19 cellular contexts compared by ENCODE assay signal in the genomic region with DNA sequence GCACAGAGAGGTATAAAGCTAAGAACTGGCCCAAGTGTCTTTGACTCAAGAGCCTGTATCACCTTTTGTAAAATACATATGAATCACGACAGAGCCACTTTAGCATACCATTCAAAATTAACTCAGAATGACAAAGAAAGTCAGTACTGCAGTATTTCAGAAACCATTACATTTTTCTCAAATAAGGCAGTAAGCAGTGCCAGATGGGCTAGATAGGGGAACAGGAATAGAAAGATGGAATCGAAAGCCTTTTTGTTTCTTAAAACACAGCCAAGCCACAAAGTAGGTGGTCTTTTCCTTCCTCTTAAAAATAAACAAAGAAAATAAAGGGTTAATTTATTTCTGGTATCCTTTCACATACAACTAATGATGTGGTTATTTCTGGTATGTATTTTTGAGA. TPM values are rescaled to one million over a fixed set of nuclear protein-coding genes. Genes with fewer than 3 reads are reported as not detected.
A peak's percentile ranks its signal among the peaks of the same experiment; 100 is the strongest.
DNase-seq lines count a peak whose midpoint lies in the region; ATAC-seq, FAIRE-seq and TF ChIP-seq lines count a peak whose summit lies in the region.
"Had no signal": no experiment of that assay in that cellular context is flagged by ENCODE, and none has a peak within 500 bp of the region (broad histone marks: within the 10 kb centered on the region; RNA-seq: fewer than 3 reads in every experiment).

No MANE protein-coding gene starts in this region.

- no peak overlapping the region for H3K4me3 Mint-ChIP-seq in activated naive CD4-positive, alpha-beta T cell treated with anti-CD3 and anti-CD28 coated beads for 36 hours
- H3K4me3 Mint-ChIP-seq: activated naive CD4-positive, alpha-beta T cell treated with anti-CD3 and anti-CD28 coated beads, Interleukin-2, amount 50 U/mL, for 24 hours; CD8-positive, alpha-beta T cell; naive thymus-derived CD8-positive, alpha-beta T cell; stimulated activated effector memory CD8-positive, alpha-beta T cell treated with anti-CD3 and anti-CD28 coated beads, Interleukin-12 subunit alpha, Interleukin-12 subunit beta, amount 100 ng/mL, for 72 hours had no signal

- in situ Hi-C loops in mammary epithelial cell (cut with MboI; ENCODE audit: low sequenced_read_pairs in 2 of 2) = no loop called here

- ATAC-seq in heart left ventricle = no peak
- no peak for ATAC-seq in Right ventricle myocardium inferior
- ATAC-seq: CD8-positive, alpha-beta T cell; naive thymus-derived CD8-positive, alpha-beta T cell; stimulated activated effector memory CD8-positive, alpha-beta T cell treated with anti-CD3 and anti-CD28 coated beads, Interleukin-12 subunit alpha, Interleukin-12 subunit beta, amount 100 ng/mL, for 72 hours had no signal

- H3K9me3 ChIP-seq in heart left ventricle (no peaks in the 10 kb centered on the region), mammary epithelial cell (replicated peaks; ENCODE audit: insufficient read depth, low read length) (no peaks in the 10 kb centered on the region), keratinocyte (ENCODE audit: control insufficient read depth, low read depth, low read length) (no peaks in the 10 kb centered on the region), uterus (no peaks in the 10 kb centered on the region), thyroid gland (no peaks in the 10 kb centered on the region)

- H3K9ac ChIP-seq in mammary epithelial cell (ENCODE audit: insufficient read depth, low read length) = peak overlapping the region; percentile 62
- H3K9ac ChIP-seq in keratinocyte (ENCODE audit: control insufficient read depth, extremely low read depth, insufficient read depth, low read length) = no peak overlapping the region

- intact Hi-C loops in heart left ventricle (cut with DNase I) (no loop called here), Right ventricle myocardium inferior (cut with DNase I) (no loop called here), mammary epithelial cell (cut with micrococcal nuclease) (no loop called here), uterus (cut with DNase I; ENCODE audit: low total_unique reads) (no loop called here), thyroid gland (cut with DNase I) (no loop called here)
- intact Hi-C loops in activated naive CD4-positive, alpha-beta T cell treated with anti-CD3 and anti-CD28 coated beads for 36 hours (cut with micrococcal nuclease) = no loop called here

- H3K79me2 ChIP-seq in mammary epithelial cell (ENCODE audit: insufficient read depth, low read length) (peaks cover 21% of the 10 kb centered on the region), keratinocyte (ENCODE audit: control insufficient read depth, insufficient read depth, low read length) (peaks cover 20% of the 10 kb centered on the region)

- H3K4me1 Mint-ChIP-seq in activated naive CD4-positive, alpha-beta T cell treated with anti-CD3 and anti-CD28 coated beads for 36 hours (ENCODE audit: low read depth) = peaks cover 8% of the 10 kb centered on the region

- H3K27ac ChIP-seq in heart left ventricle (peak overlapping the region in 9 of 12 donors; percentile 1 to 69 (median 17)), mammary epithelial cell (ENCODE audit: insufficient read depth, low read depth, low read length) (peak overlapping the region; percentile 95), keratinocyte (ENCODE audit: control insufficient read depth, insufficient read depth, low read length) (peak overlapping the region; percentile 63), uterus (peak overlapping the region; percentile 47 to 81), thyroid gland (peak overlapping the region in 1 of 3 donors; percentile 13)

- no peaks in the 10 kb centered on the region for H3K9me3 Mint-ChIP-seq in activated naive CD4-positive, alpha-beta T cell treated with anti-CD3 and anti-CD28 coated beads for 36 hours
- H3K9me3 Mint-ChIP-seq: activated naive CD4-positive, alpha-beta T cell treated with anti-CD3 and anti-CD28 coated beads, Interleukin-2, amount 50 U/mL, for 24 hours; CD8-positive, alpha-beta T cell; naive thymus-derived CD8-positive, alpha-beta T cell; stimulated activated effector memory CD8-positive, alpha-beta T cell treated with anti-CD3 and anti-CD28 coated beads, Interleukin-12 subunit alpha, Interleukin-12 subunit beta, amount 100 ng/mL, for 72 hours had no signal

- H3K27me3 ChIP-seq in heart left ventricle (no peaks in the 10 kb centered on the region), mammary epithelial cell (ENCODE audit: insufficient read depth, low read length) (no peaks in the 10 kb centered on the region), keratinocyte (ENCODE audit: control insufficient read depth, extremely low read depth, insufficient read depth, low read length) (no peaks in the 10 kb centered on the region), uterus (no peaks in the 10 kb centered on the region), thyroid gland (no peaks in the 10 kb centered on the region)

- TF ChIP-seq POLR2A in heart left ventricle (IDR thresholded peaks at IDR 0.05) = no peak
- TF ChIP-seq POLR2A in uterus (IDR thresholded peaks at IDR 0.05) = no peak
- no peak for TF ChIP-seq POLR2A in thyroid gland (IDR thresholded peaks at IDR 0.05)

- DNase-seq in heart left ventricle (no peak), Right ventricle myocardium inferior (ENCODE audit: missing footprints) (no peak), mammary epithelial cell (peak; percentile 21), keratinocyte (ENCODE audit: low read depth, low spot score) (no peak), uterus (no peak), thyroid gland (no peak), ureter (ENCODE audit: low spot score) (no peak)
- DNase-seq in activated naive CD4-positive, alpha-beta T cell treated with anti-CD3 and anti-CD28 coated beads for 36 hours = no peak
- DNase-seq: 8988T; CD8-positive, alpha-beta T cell; cortex of kidney; GDM1; naive thymus-derived CD8-positive, alpha-beta T cell; stimulated activated CD4-positive, alpha-beta T cell treated with anti-CD3 and anti-CD28 coated beads, Interleukin-4, amount 100 ng/mL, for 4 hours; WERI-Rb-1 had no signal

- peak overlapping the region; percentile 56 for H3K4me2 ChIP-seq in mammary epithelial cell (ENCODE audit: insufficient read depth, low read depth, low read length)
- H3K4me2 ChIP-seq in keratinocyte (ENCODE audit: control insufficient read depth, extremely low read depth, insufficient read depth, low read depth, low read length) = peak overlapping the region; percentile 47

- H3K4me3 ChIP-seq in heart left ventricle (no peak overlapping the region), mammary epithelial cell (replicated peaks in 1 of 3; ENCODE audit: insufficient read depth in 1 of 3, low read depth in 2 of 3, low read length in 3 of 3) (no peak overlapping the region), keratinocyte (ENCODE audit: control insufficient read depth in 2 of 3, extremely low read depth in 1 of 3, insufficient read depth in 2 of 3, low read depth in 1 of 3, low read length in 3 of 3) (no peak overlapping the region), uterus (no peak overlapping the region), thyroid gland (replicated peaks in 1 of 3) (no peak overlapping the region)
- H3K4me3 ChIP-seq: K562 had no signal

- no TSS peak for BruUV-seq in mammary epithelial cell (replicated peaks; lab: Mats Ljungman, UMichigan)

- TF ChIP-seq CTCF in heart left ventricle (IDR thresholded peaks at IDR 0.05) = no peak
- TF ChIP-seq CTCF in mammary epithelial cell (conservative IDR thresholded peaks at IDR 0.05 in 1 of 2, IDR thresholded peaks at IDR 0.05 in 1 of 2; ENCODE audit: extremely low read depth in 1 of 2, insufficient read depth in 1 of 2, low read depth in 1 of 2, low read length in 2 of 2) = no peak
- no peak for TF ChIP-seq CTCF in keratinocyte (optimal IDR thresholded peaks at IDR 0.05 in 1 of 3, IDR thresholded peaks at IDR 0.05 in 1 of 3, conservative IDR thresholded peaks at IDR 0.05 in 1 of 3; ENCODE audit: extremely low read depth in 1 of 3, insufficient read depth in 2 of 3, low read length in 3 of 3)
- no peak for TF ChIP-seq CTCF in uterus (IDR thresholded peaks at IDR 0.05)
- TF ChIP-seq CTCF in thyroid gland (IDR thresholded peaks at IDR 0.05) = no peak

- CTCF ChIA-PET in mammary epithelial cell (lab: Charles Lee; ENCODE audit: low non-redundant PET) = interaction anchor here (0.6 kb wide), 1 partner anchor 101 kb away, joined by 7 read pairs; no protein-coding TSS in a partner anchor
- CTCF ChIA-PET in activated naive CD4-positive, alpha-beta T cell treated with anti-CD3 and anti-CD28 coated beads for 36 hours (lab: Charles Lee) = interaction anchor here (1.3 kb wide), 1 partner anchor 8 kb away, joined by 3 read pairs; no protein-coding TSS in a partner anchor

- no peak for FAIRE-seq in keratinocyte (lab: Jason Lieb, UNC)
- FAIRE-seq: GM18507, K562 had no signal

- H3K36me3 Mint-ChIP-seq in activated naive CD4-positive, alpha-beta T cell treated with anti-CD3 and anti-CD28 coated beads for 36 hours (ENCODE audit: low read depth) = peaks cover 20% of the 10 kb centered on the region

- peaks cover 0 to 7% (median 0%) of the 10 kb centered on the region in 9 donors for H3K36me3 ChIP-seq in heart left ventricle
- H3K36me3 ChIP-seq in mammary epithelial cell (ENCODE audit: insufficient read depth, low read length) = peaks cover 2% of the 10 kb centered on the region
- H3K36me3 ChIP-seq in keratinocyte (ENCODE audit: control insufficient read depth in 2 of 2, extremely low read depth in 1 of 2, insufficient read depth in 2 of 2, low read length in 2 of 2) = peaks cover 0 to 9% of the 10 kb centered on the region in 2 experiments
- no peaks in the 10 kb centered on the region for H3K36me3 ChIP-seq in uterus
- no peaks in the 10 kb centered on the region for H3K36me3 ChIP-seq in thyroid gland

- H3K27me3 Mint-ChIP-seq in activated naive CD4-positive, alpha-beta T cell treated with anti-CD3 and anti-CD28 coated beads for 36 hours (ENCODE audit: low read depth) = no peaks in the 10 kb centered on the region
- H3K27me3 Mint-ChIP-seq: activated naive CD4-positive, alpha-beta T cell treated with anti-CD3 and anti-CD28 coated beads, Interleukin-2, amount 50 U/mL, for 24 hours; naive thymus-derived CD8-positive, alpha-beta T cell had no signal

- H2AFZ ChIP-seq in mammary epithelial cell (ENCODE audit: low read depth, low read length) (no peak overlapping the region), keratinocyte (ENCODE audit: control insufficient read depth, low read length) (no peak overlapping the region)

- H4K20me1 ChIP-seq in mammary epithelial cell (ENCODE audit: insufficient read depth, low read length) = no peaks in the 10 kb centered on the region
- no peaks in the 10 kb centered on the region for H4K20me1 ChIP-seq in keratinocyte (ENCODE audit: control insufficient read depth, extremely low read depth, insufficient read depth, low read length)

- H3K4me1 ChIP-seq in heart left ventricle (peaks cover 0 to 66% (median 26%) of the 10 kb centered on the region in 12 donors), mammary epithelial cell (ENCODE audit: insufficient read depth, low read length) (peaks cover 68% of the 10 kb centered on the region), keratinocyte (ENCODE audit: control insufficient read depth, extremely low read depth, insufficient read depth, low read length) (peaks cover 65% of the 10 kb centered on the region), uterus (peaks cover 11 to 12% of the 10 kb centered on the region in 2 donors), thyroid gland (peaks cover 10 to 13% of the 10 kb centered on the region in 2 donors)

- dilution Hi-C loops in mammary epithelial cell (cut with HindIII; ENCODE audit: low sequenced_read_pairs) (no loop called here), keratinocyte (cut with MboI; ENCODE audit: extremely low pct_ligation_motif_present, low sequenced_read_pairs) (no loop called here)

- WGBS in heart left ventricle, 4 donors = 35 to 62% (median 48%) methylated on average over 2 of the region's 2 CpGs
- WGBS in mammary epithelial cell (ENCODE audit: low coverage, missing lambda C conversion rate) = 0% methylated on average over 2 of the region's 2 CpGs
- WGBS in thyroid gland, 2 donors = 76 to 85% methylated on average over 2 of the region's 2 CpGs

- H3K9me1 ChIP-seq in keratinocyte (ENCODE audit: control insufficient read depth, extremely low read depth, insufficient read depth, low read length) = no peaks in the 10 kb centered on the region

- H3K27ac Mint-ChIP-seq in activated naive CD4-positive, alpha-beta T cell treated with anti-CD3 and anti-CD28 coated beads for 36 hours = no peak overlapping the region
- H3K27ac Mint-ChIP-seq: CD8-positive, alpha-beta T cell; stimulated activated effector memory CD8-positive, alpha-beta T cell treated with anti-CD3 and anti-CD28 coated beads, Interleukin-12 subunit alpha, Interleukin-12 subunit beta, amount 100 ng/mL, for 72 hours had no signal

RNA-seq across cellular contexts. Expression of a gene that starts 10.3 kb away (rescaled TPM):
- total RNA-seq in heart left ventricle (not detected), Right ventricle myocardium inferior (0.19 TPM), mammary epithelial cell (under 1 TPM in 1 of 2 donors, not detected in 1; 0.26 TPM), uterus (1 to 10 TPM in 1 of 4 donors, not detected in 3; 1.5 TPM), thyroid gland (not detected), ureter (not detected)
- polyA plus RNA-seq in heart left ventricle (under 1 TPM in 1 of 2 donors, not detected in 1; 0.30 TPM), mammary epithelial cell (not detected), keratinocyte (0.09 to 0.39 TPM in 2 of 3 replicates, not detected in the other)
- polyA minus RNA-seq in mammary epithelial cell (not detected), keratinocyte (not detected in 3 replicates)
- not detected for polyA plus RNA-seq in keratinocyte (2011; ENCODE audit: low read depth)
- 0.06 TPM in 1 of 2 replicates, not detected in the other for polyA plus RNA-seq in keratinocyte (2011; cell fraction: cytosol; rRNA removed)
- 0.28 TPM in 1 of 2 replicates, not detected in the other for polyA plus RNA-seq in keratinocyte (2011; cell fraction: nucleus; rRNA removed)
- 0.45 and 0.57 TPM in 2 replicates for polyA plus RNA-seq in keratinocyte (2012; ENCODE audit: low replicate concordance)
- not detected for polyA minus RNA-seq in keratinocyte (2011; cell fraction: cytosol; rRNA and poly(A)+ RNA removed)
- polyA minus RNA-seq in keratinocyte (2011; cell fraction: nucleus; rRNA and poly(A)+ RNA removed) = not detected in 2 replicates
- total RNA-seq in activated naive CD4-positive, alpha-beta T cell treated with anti-CD3 and anti-CD28 coated beads for 36 hours = not detected
- total RNA-seq: CD8-positive, alpha-beta T cell; K562; naive thymus-derived CD8-positive, alpha-beta T cell had no signal
- polyA plus RNA-seq: K562; naive thymus-derived CD8-positive, alpha-beta T cell had no signal

RNA-seq across cellular contexts. Expression of a gene that starts 40.2 kb away (rescaled TPM):
- total RNA-seq in heart left ventricle (10 to 100 TPM; 11.4 to 24.5 (median 20.2) TPM), Right ventricle myocardium inferior (17.9 TPM), mammary epithelial cell (10 to 100 TPM; 17.0 to 42.7 TPM), uterus (10 to 100 TPM in 3 of 4 donors, under 1 TPM in 1; 0.59 to 46.1 (median 20.9) TPM), thyroid gland (10 to 100 TPM; 13.9 to 28.1 (median 21.2) TPM), ureter (36.7 TPM)
- polyA plus RNA-seq in heart left ventricle (10 to 100 TPM; 14.2 to 15.5 TPM), mammary epithelial cell (32.0 TPM), keratinocyte (20.1 to 38.6 TPM (median 32.8 TPM) in 3 replicates)
- polyA minus RNA-seq in mammary epithelial cell (30.9 TPM), keratinocyte (7.5 to 36.4 TPM (median 11.8 TPM) in 3 replicates)
- polyA plus RNA-seq in keratinocyte (2011; ENCODE audit: low read depth) = 17.1 TPM
- polyA plus RNA-seq in keratinocyte (2011; cell fraction: cytosol; rRNA removed) = 18.6 and 23.6 TPM in 2 replicates
- 36.0 and 41.7 TPM in 2 replicates for polyA plus RNA-seq in keratinocyte (2011; cell fraction: nucleus; rRNA removed)
- 11.7 and 24.3 TPM in 2 replicates for polyA plus RNA-seq in keratinocyte (2012; ENCODE audit: low replicate concordance)
- polyA minus RNA-seq in keratinocyte (2011; cell fraction: cytosol; rRNA and poly(A)+ RNA removed) = 16.3 TPM
- 28.6 and 44.6 TPM in 2 replicates for polyA minus RNA-seq in keratinocyte (2011; cell fraction: nucleus; rRNA and poly(A)+ RNA removed)
- total RNA-seq in activated naive CD4-positive, alpha-beta T cell treated with anti-CD3 and anti-CD28 coated beads for 36 hours = 10 to 100 TPM; 38.7 to 45.3 TPM
